ENCODE assay signal across 8 cellular contexts in genomic region chr1:41661428-41662060, GRCh38.
DNase-seq lines count a peak whose midpoint lies in the region; ATAC-seq lines count a peak whose summit lies in the region.

No MANE protein-coding gene starts in this region.

- H3K4me3 ChIP-seq in SJCRH30 (peak overlapping the region; percentile 72), ectodermal cell (ENCODE audit: insufficient read depth, low read depth, low read length) (peak overlapping the region; percentile 34)

- H3K9me3 ChIP-seq in SJCRH30 (replicated peaks) (no peaks in the 10 kb centered on the region), ectodermal cell (ENCODE audit: control insufficient read depth, low read length) (no peaks in the 10 kb centered on the region)

- WGBS in ectodermal cell, 2 experiments: 9 to 10% methylated on average over 44 of the region's 44 CpGs

- no peak overlapping the region for H3K27ac ChIP-seq in SJCRH30
- H3K27ac ChIP-seq in ectodermal cell (ENCODE audit: insufficient read depth, low read depth, low read length, poor library complexity, severe bottlenecking): no peak overlapping the region

- no peaks in the 10 kb centered on the region for H3K27me3 Mint-ChIP-seq in naive thymus-derived CD8-positive, alpha-beta T cell

- POLR2A ChIA-PET in naive thymus-derived CD8-positive, alpha-beta T cell (lab: Charles Lee): interaction anchor here (1.8 kb wide), 1 partner anchor 12 kb away, joined by 8 read pairs; no protein-coding TSS in a partner anchor

- ATAC-seq in HG02840 (IDR thresholded peaks at IDR 0.05; ENCODE audit: low FRiP score, unreplicated experiment): peak; percentile 16
- peak in 1 of 2 donors; percentile 23 for ATAC-seq in naive thymus-derived CD8-positive, alpha-beta T cell

- H3K4me1 ChIP-seq in SJCRH30 (peaks cover 43% of the 10 kb centered on the region), ectodermal cell (ENCODE audit: control insufficient read depth, insufficient read depth, low read length) (peaks cover 7% of the 10 kb centered on the region)

- H3K9me3 Mint-ChIP-seq in naive thymus-derived CD8-positive, alpha-beta T cell: no peaks in the 10 kb centered on the region

- no peaks in the 10 kb centered on the region for H3K36me3 Mint-ChIP-seq in naive thymus-derived CD8-positive, alpha-beta T cell

- H3K36me3 ChIP-seq in SJCRH30: no peaks in the 10 kb centered on the region
- H3K36me3 ChIP-seq in ectodermal cell (ENCODE audit: control insufficient read depth, insufficient read depth, low read length): no peaks in the 10 kb centered on the region

- peak overlapping the region; percentile 60 to 82 (median 70) for H3K27ac Mint-ChIP-seq in naive thymus-derived CD8-positive, alpha-beta T cell

- DNase-seq in DMS79 treated with DMSO at 0.1 percent for 48 hours (lab: John Stamatoyannopoulos, UW) (peak; percentile 45), DMS79 (lab: John Stamatoyannopoulos, UW) (no peak), SJCRH30 (peak; percentile 29 to 45), cerebellar cortex (ENCODE audit: low spot score) (no peak), NCI-H2081 (lab: John Stamatoyannopoulos, UW) (no peak)
- DNase-seq in naive thymus-derived CD8-positive, alpha-beta T cell: peak in 1 of 10 donors; percentile 26

- H3K27me3 ChIP-seq in SJCRH30: no peaks in the 10 kb centered on the region
- H3K27me3 ChIP-seq in ectodermal cell (ENCODE audit: control insufficient read depth, insufficient read depth, low read length, poor library complexity, severe bottlenecking): peaks cover 56% of the 10 kb centered on the region

- peaks cover 30 to 77% (median 74%) of the 10 kb centered on the region in 4 donors for H3K4me1 Mint-ChIP-seq in naive thymus-derived CD8-positive, alpha-beta T cell

- peak overlapping the region; percentile 83 to 94 (median 90) for H3K4me3 Mint-ChIP-seq in naive thymus-derived CD8-positive, alpha-beta T cell

Comparison
In these comparisons a context has a peak if more than half of its experiments do, and no peak if none do; other contexts are left out.
1. DNase-seq: peak in DMS79 treated with DMSO at 0.1 percent for 48 hours (single experiment) and SJCRH30 (2 of 2); none in DMS79 (single experiment), cerebellar cortex (single experiment) and NCI-H2081 (0 of 2).